ENCODE assay signal across 8 cellular contexts in genomic region chr1:211135342-211135950, GRCh38. TPM values are rescaled to one million over a fixed set of nuclear protein-coding genes. Genes with fewer than 3 reads are reported as not detected.
A peak's percentile ranks its signal among the peaks of the same experiment; 100 is the strongest.
DNase-seq lines count a peak whose midpoint lies in the region; ATAC-seq and TF ChIP-seq lines count a peak whose summit lies in the region.

No MANE protein-coding gene starts in this region.

- no peaks in the 10 kb centered on the region for H3K4me1 Mint-ChIP-seq in T-helper 2 cell treated with Interferon-gamma antibody and Interleukin-4, amounts not matched to agents 5 μg/mL and 100 μg/mL, for 36 hours (ENCODE audit: low read depth)

- no peaks in the 10 kb centered on the region for H3K36me3 ChIP-seq in NT2/D1 (ENCODE audit: insufficient read depth, insufficient read length, low read length)
- H3K36me3 ChIP-seq in MG63 = no peaks in the 10 kb centered on the region

- H3K27ac ChIP-seq in HL-60 (replicated peaks) = no peak overlapping the region

- no peak overlapping the region for H3K4me3 Mint-ChIP-seq in T-helper 2 cell treated with Interferon-gamma antibody and Interleukin-4, amounts not matched to agents 5 μg/mL and 100 μg/mL, for 36 hours

- no peak overlapping the region for H3K9ac ChIP-seq in NT2/D1 (ENCODE audit: insufficient read length, low read depth)

- H3K27me3 ChIP-seq in HL-60 (ENCODE audit: insufficient read depth, poor library complexity, severe bottlenecking) = peaks cover 26% of the 10 kb centered on the region
- peaks cover 20% of the 10 kb centered on the region for H3K27me3 ChIP-seq in NT2/D1 (ENCODE audit: insufficient read depth, insufficient read length)
- peaks cover 20% of the 10 kb centered on the region for H3K27me3 ChIP-seq in MG63

- H3K36me3 Mint-ChIP-seq in T-helper 2 cell treated with Interferon-gamma antibody and Interleukin-4, amounts not matched to agents 5 μg/mL and 100 μg/mL, for 36 hours (ENCODE audit: low read depth) = no peaks in the 10 kb centered on the region

- no peak for ATAC-seq in HG03280 (IDR thresholded peaks at IDR 0.05; ENCODE audit: unreplicated experiment)

- peak; percentile 84 for DNase-seq in DMS53 (lab: John Stamatoyannopoulos, UW)
- DNase-seq in HL-60 (ENCODE audit: low read depth in 1 of 2, low spot score in 1 of 2) = peak in 1 of 2 experiments; percentile 10
- peak; percentile 66 for DNase-seq in NT2/D1 (ENCODE audit: low read depth, low spot score)
- DNase-seq in dermis blood vessel endothelial cell = peak; percentile 55
- peak; percentile 83 for DNase-seq in medulla oblongata (ENCODE audit: extremely low spot score)
- no peak for DNase-seq in MG63
- DNase-seq in T-helper 2 cell treated with Interferon-gamma antibody and Interleukin-4, amounts not matched to agents 5 μg/mL and 100 μg/mL, for 36 hours (ENCODE audit: low spot score) = no peak

- no peaks in the 10 kb centered on the region for H3K4me1 ChIP-seq in NT2/D1 (ENCODE audit: insufficient read depth, insufficient read length)

- H3K4me3 ChIP-seq in HL-60 (replicated peaks; ENCODE audit: insufficient read depth, low read length) (no peak overlapping the region), NT2/D1 (ENCODE audit: insufficient read length, low read depth) (no peak overlapping the region), MG63 (no peak overlapping the region)

- H3K9me3 ChIP-seq in NT2/D1 (ENCODE audit: insufficient read depth, low read length) (no peaks in the 10 kb centered on the region), MG63 (no peaks in the 10 kb centered on the region)

- peak; percentile 32 for TF ChIP-seq CTCF in HL-60 (IDR thresholded peaks at IDR 0.05; ENCODE audit: insufficient read depth, low read length)

- H3K9me3 Mint-ChIP-seq in T-helper 2 cell treated with Interferon-gamma antibody and Interleukin-4, amounts not matched to agents 5 μg/mL and 100 μg/mL, for 36 hours = no peaks in the 10 kb centered on the region

- H3K27me3 Mint-ChIP-seq in T-helper 2 cell treated with Interferon-gamma antibody and Interleukin-4, amounts not matched to agents 5 μg/mL and 100 μg/mL, for 36 hours (ENCODE audit: low read depth) = peaks cover 66% of the 10 kb centered on the region

- H3K27ac Mint-ChIP-seq in T-helper 2 cell treated with Interferon-gamma antibody and Interleukin-4, amounts not matched to agents 5 μg/mL and 100 μg/mL, for 36 hours = no peak overlapping the region

RNA-seq across cellular contexts. Expression of gene KCNH1, which starts 1.5 kb away (rescaled TPM):
- under 0.01 and 0.05 TPM in 2 replicates for total RNA-seq in dermis blood vessel endothelial cell
- total RNA-seq in MG63 (2014; rRNA removed; shearing (Covaris generic); ENCODE audit: low replicate concordance) = not detected in 2 replicates

Comparison
In these comparisons a context has a peak if more than half of its experiments do, and no peak if none do; other contexts are left out.
1. DNase-seq: peak in DMS53 (single experiment), NT2/D1 (single experiment), dermis blood vessel endothelial cell (single experiment) and medulla oblongata (single experiment); none in MG63 (single experiment) and T-helper 2 cell treated with Interferon-gamma antibody and Interleukin-4, amounts not matched to agents 5 μg/mL and 100 μg/mL, for 36 hours (single experiment).